In genomic region chr5:33901176-33901575, GRCh38 we compare ENCODE assay signal across 21 cellular contexts. TPM values are rescaled to one million over a fixed set of nuclear protein-coding genes. Genes with fewer than 3 reads are reported as not detected.
DNase-seq lines count a peak whose midpoint lies in the region; ATAC-seq and TF ChIP-seq lines count a peak whose summit lies in the region.
"Had no signal": no experiment of that assay in that cellular context is flagged by ENCODE, and none has a peak within 500 bp of the region (broad histone marks: within the 10 kb centered on the region; RNA-seq: fewer than 3 reads in every experiment).

No MANE protein-coding gene starts in this region.

- no peak overlapping the region for H3K4me3 Mint-ChIP-seq in natural killer cell treated with Interleukin-12 subunit alpha and Interleukin-12 subunit beta and Interleukin-15 and Interleukin-18, amount 100 ng/mL, for 72 hours
- H3K4me3 Mint-ChIP-seq: CD14-positive monocyte, HFFc6, IgD-negative memory B cell had no signal

- H2AFZ ChIP-seq in GM23248 = no peak overlapping the region

- in situ Hi-C loops in GM23248 (cut with MboI) = no loop called here

- 0 to 11% methylated on average over 1 of the region's 1 CpG for WGBS in GM23248 (ENCODE audit: low coverage in 1 of 2, low lambda C conversion rate in 2 of 2, missing lambda C conversion rate in 2 of 2), 2 experiments

- peak; percentile 56 for DNase-seq in AG09309 (ENCODE audit: low read depth)
- peak; percentile 4 for DNase-seq in GM23248
- peak; percentile 53 for DNase-seq in amniotic epithelial cell (ENCODE audit: low read depth)
- DNase-seq in fibroblast of peridontal ligament (ENCODE audit: extremely low read depth) = peak; percentile 82
- DNase-seq in stimulated activated naive CD4-positive, alpha-beta T cell (lab: John Stamatoyannopoulos, UW) = no peak
- no peak for DNase-seq in natural killer cell treated with Interleukin-12 subunit alpha and Interleukin-12 subunit beta and Interleukin-15 and Interleukin-18, amount 100 ng/mL, for 72 hours (ENCODE audit: low spot score)
- DNase-seq: DMS 273 treated with DMSO at 0.1 percent for 48 hours, HFFc6, NCI-H1105 treated with DMSO at 0.1 percent for 48 hours, NCI-H187 treated with DMSO at 0.1 percent for 48 hours, NCI-H345, NCI-H526, SIG-M5 had no signal

- H3K9ac ChIP-seq in GM23248 = no peak overlapping the region

- H3K9me3 Mint-ChIP-seq in natural killer cell treated with Interleukin-12 subunit alpha and Interleukin-12 subunit beta and Interleukin-15 and Interleukin-18, amount 100 ng/mL, for 72 hours = peaks cover 10% of the 10 kb centered on the region

- no peak for ATAC-seq in natural killer cell treated with Interleukin-12 subunit alpha and Interleukin-12 subunit beta and Interleukin-15 and Interleukin-18, amount 100 ng/mL, for 72 hours
- no peak for ATAC-seq in GM21576 (IDR thresholded peaks at IDR 0.05; ENCODE audit: unreplicated experiment)
- no peak for ATAC-seq in SK-N-SH treated with all-trans-retinoic acid at 6 μM for 48 hours

- peaks cover 4% of the 10 kb centered on the region for H3K36me3 Mint-ChIP-seq in natural killer cell treated with Interleukin-12 subunit alpha and Interleukin-12 subunit beta and Interleukin-15 and Interleukin-18, amount 100 ng/mL, for 72 hours
- H3K36me3 Mint-ChIP-seq: CD14-positive monocyte, IgD-negative memory B cell had no signal

- H3K79me2 ChIP-seq in GM23248 (ENCODE audit: insufficient read depth) = no peaks in the 10 kb centered on the region

- H4K20me1 ChIP-seq in GM23248 (ENCODE audit: insufficient read depth) = no peaks in the 10 kb centered on the region

- H3K27ac ChIP-seq in GM23248 = no peak overlapping the region

- H3K9me3 ChIP-seq in GM23248 (ENCODE audit: low read depth) = no peaks in the 10 kb centered on the region

- no peak overlapping the region for H3K4me2 ChIP-seq in GM23248 (ENCODE audit: unreplicated experiment)

- H3F3A ChIP-seq in GM23248 (ENCODE audit: insufficient read depth) = peaks cover 5% of the 10 kb centered on the region; the same call in 1 of the 2 replicates

- H3K27me3 ChIP-seq in GM23248 (replicated peaks; ENCODE audit: insufficient read depth) = no peaks in the 10 kb centered on the region

- H3K4me3 ChIP-seq in AG09309 (ENCODE audit: control insufficient read depth, low read depth, low read length) (no peak overlapping the region), GM23248 (no peak overlapping the region)

- H3K4me1 Mint-ChIP-seq in natural killer cell treated with Interleukin-12 subunit alpha and Interleukin-12 subunit beta and Interleukin-15 and Interleukin-18, amount 100 ng/mL, for 72 hours (ENCODE audit: low read depth in 2 of 2) = no peaks in the 10 kb centered on the region
- H3K4me1 Mint-ChIP-seq: CD14-positive monocyte, IgD-negative memory B cell had no signal

- no peaks in the 10 kb centered on the region for H3K36me3 ChIP-seq in GM23248 (ENCODE audit: low read depth)

- H3K4me1 ChIP-seq in GM23248 (ENCODE audit: insufficient read depth) = no peaks in the 10 kb centered on the region

- no peak overlapping the region for H3K27ac Mint-ChIP-seq in natural killer cell treated with Interleukin-12 subunit alpha and Interleukin-12 subunit beta and Interleukin-15 and Interleukin-18, amount 100 ng/mL, for 72 hours
- H3K27ac Mint-ChIP-seq: CD14-positive monocyte, HFFc6 had no signal

- H3K27me3 Mint-ChIP-seq in natural killer cell treated with Interleukin-12 subunit alpha and Interleukin-12 subunit beta and Interleukin-15 and Interleukin-18, amount 100 ng/mL, for 72 hours = peaks cover 14 to 20% of the 10 kb centered on the region in 2 donors

- peaks cover 3% of the 10 kb centered on the region; the same call in 1 of the 2 replicates for H3K9me2 ChIP-seq in GM23248 (ENCODE audit: insufficient read depth)

- TF ChIP-seq CTCF in AG09309 (IDR thresholded peaks at IDR 0.05; ENCODE audit: control insufficient read depth, insufficient read depth, low read depth, low read length, missing control alignments) = no peak

TF ChIP-seq in SK-N-SH treated with all-trans-retinoic acid at 6 μM for 48 hours, 23 proteins besides CTCF, POLR2A, EP300 and RAD21:
- TF ChIP-seq PPARA (CRISPR knock-in tag; IDR thresholded peaks at IDR 0.05; ENCODE audit: borderline replicate concordance) (no peak), GLIS3 (CRISPR knock-in tag; IDR thresholded peaks at IDR 0.05) (no peak), SNAI2 (CRISPR knock-in tag; IDR thresholded peaks at IDR 0.05) (no peak)

RNA-seq across cellular contexts. Expression of gene ADAMTS12, which starts 9.4 kb away (rescaled TPM):
- 10.1 and 11.5 TPM in 2 replicates for total RNA-seq in GM23248 (2014; rRNA removed; shearing (Covaris generic))
- 7.8 and 8.5 TPM in 2 replicates for polyA plus RNA-seq in GM23248 (2016; fragmentation: Nextera tagmentation; extraction: Ambion mirVana)
- total RNA-seq in natural killer cell treated with Interleukin-12 subunit alpha and Interleukin-12 subunit beta and Interleukin-15 and Interleukin-18, amount 100 ng/mL, for 72 hours = not detected
- total RNA-seq: HT-29 had no signal
- polyA plus RNA-seq: CD14-positive monocyte, IgD-negative memory B cell had no signal

RNA-seq across cellular contexts. Expression of gene RXFP3, which starts 35.0 kb away (rescaled TPM):
- not detected in 2 replicates for total RNA-seq in GM23248 (2014; rRNA removed; shearing (Covaris generic))
- polyA plus RNA-seq in GM23248 (2016; fragmentation: Nextera tagmentation; extraction: Ambion mirVana) = not detected in 2 replicates
- total RNA-seq in natural killer cell treated with Interleukin-12 subunit alpha and Interleukin-12 subunit beta and Interleukin-15 and Interleukin-18, amount 100 ng/mL, for 72 hours = not detected
- total RNA-seq: A172, HFFc6, HT-29, LHCN-M2, RPMI7951 had no signal
- polyA plus RNA-seq: CD14-positive monocyte, IgD-negative memory B cell had no signal

Comparison
In these comparisons a context has a peak if more than half of its experiments do, and no peak if none do; other contexts are left out.
1. DNase-seq: peak in AG09309 (single experiment), GM23248 (single experiment), amniotic epithelial cell (single experiment) and fibroblast of peridontal ligament (single experiment); none in stimulated activated naive CD4-positive, alpha-beta T cell (0 of 6) and natural killer cell treated with Interleukin-12 subunit alpha and Interleukin-12 subunit beta and Interleukin-15 and Interleukin-18, amount 100 ng/mL, for 72 hours (single experiment).
2. RNA of gene ADAMTS12, which starts 9.4 kb away (total RNA-seq): 10.1 to 11.5 TPM in GM23248; not detected in natural killer cell treated with Interleukin-12 subunit alpha and Interleukin-12 subunit beta and Interleukin-15 and Interleukin-18, amount 100 ng/mL, for 72 hours; every median in the first group is over 10 times any median in the second.